ENCODE assay signal across 8 cellular contexts in genomic region chr1:23452011-23452411, GRCh38. TPM values are rescaled to one million over a fixed set of nuclear protein-coding genes. Genes with fewer than 3 reads are reported as not detected.
DNase-seq lines count a peak whose midpoint lies in the region; ATAC-seq and TF ChIP-seq lines count a peak whose summit lies in the region.

No MANE protein-coding gene starts in this region.

- H3K4me3 Mint-ChIP-seq in activated T-cell treated with anti-CD3 and anti-CD28 coated beads, Interleukin-2, amount 50 U/mL, for 72 hours, result no peak overlapping the region
- H3K4me3 Mint-ChIP-seq in endothelial cell (ENCODE audit: unreplicated experiment), result no peak overlapping the region

- H3K36me3 Mint-ChIP-seq in activated T-cell treated with anti-CD3 and anti-CD28 coated beads, Interleukin-2, amount 50 U/mL, for 72 hours (ENCODE audit: insufficient read depth in 2 of 2), result no peaks in the 10 kb centered on the region
- H3K36me3 Mint-ChIP-seq in endothelial cell (ENCODE audit: low read depth, unreplicated experiment), result peaks cover 7% of the 10 kb centered on the region

- H3K4me3 ChIP-seq in NB4 (ENCODE audit: low read depth, low read length) (no peak overlapping the region), lower leg skin (ENCODE audit: low read depth, poor library complexity, severe bottlenecking) (no peak overlapping the region)

- ATAC-seq in activated T-cell treated with anti-CD3 and anti-CD28 coated beads, Interleukin-2, amount 50 U/mL, for 72 hours (replicated peaks in 1 of 2), result peak; percentile 24 to 28
- no peak for ATAC-seq in HG03097 (IDR thresholded peaks at IDR 0.05; ENCODE audit: low FRiP score, unreplicated experiment)

- TF ChIP-seq POLR2A in NB4 (IDR thresholded peaks at IDR 0.05; ENCODE audit: extremely low read depth, insufficient read length), result no peak
- no peak for TF ChIP-seq POLR2A in lower leg skin (IDR thresholded peaks at IDR 0.05)

- intact Hi-C loops in lower leg skin (cut with DNase I; ENCODE audit: low total_unique reads), result no loop called here

- H3K27ac Mint-ChIP-seq in activated T-cell treated with anti-CD3 and anti-CD28 coated beads, Interleukin-2, amount 50 U/mL, for 72 hours, result no peak overlapping the region
- H3K27ac Mint-ChIP-seq in endothelial cell (ENCODE audit: unreplicated experiment), result no peak overlapping the region

- no peaks in the 10 kb centered on the region for H3K27me3 Mint-ChIP-seq in activated T-cell treated with anti-CD3 and anti-CD28 coated beads, Interleukin-2, amount 50 U/mL, for 72 hours (ENCODE audit: low read depth)
- peaks cover 7% of the 10 kb centered on the region for H3K27me3 Mint-ChIP-seq in endothelial cell (ENCODE audit: unreplicated experiment)

- H3K4me1 Mint-ChIP-seq in activated T-cell treated with anti-CD3 and anti-CD28 coated beads, Interleukin-2, amount 50 U/mL, for 72 hours (ENCODE audit: low read depth), result peaks cover 18% of the 10 kb centered on the region
- no peaks in the 10 kb centered on the region for H3K4me1 Mint-ChIP-seq in endothelial cell (ENCODE audit: unreplicated experiment)

- no peaks in the 10 kb centered on the region for H3K9me3 Mint-ChIP-seq in activated T-cell treated with anti-CD3 and anti-CD28 coated beads, Interleukin-2, amount 50 U/mL, for 72 hours
- no peaks in the 10 kb centered on the region for H3K9me3 Mint-ChIP-seq in endothelial cell (ENCODE audit: unreplicated experiment)

- WGBS in lower leg skin, 2 donors, result 5 to 31% methylated on average over 4 to 5 of the region's 5 CpGs

- TF ChIP-seq CTCF in NB4 (IDR thresholded peaks at IDR 0.05; ENCODE audit: low read depth, low read length) (no peak), lower leg skin (IDR thresholded peaks at IDR 0.05) (no peak), endothelial cell (IDR thresholded peaks at IDR 0.05; ENCODE audit: unreplicated experiment) (no peak)

- DNase-seq in COLO668 (lab: John Stamatoyannopoulos, UW; ENCODE audit: unreplicated experiment) (peak; percentile 36), NB4 (ENCODE audit: low read depth) (peak; percentile 71), lower leg skin (ENCODE audit: low spot score in 2 of 2) (peak; percentile 89 to 94), NCI-H1694 (lab: John Stamatoyannopoulos, UW) (no peak), DMS114 treated with DMSO at 0.1 percent for 48 hours (lab: John Stamatoyannopoulos, UW; ENCODE audit: unreplicated experiment) (no peak), endothelial cell (ENCODE audit: low spot score) (no peak)
- DNase-seq in activated T-cell treated with anti-CD3 and anti-CD28 coated beads, Interleukin-2, amount 50 U/mL, for 72 hours, result peak in 1 of 2 donors; percentile 6

RNA-seq across cellular contexts. Expression of gene TCEA3, which starts 27.5 kb away (rescaled TPM):
- total RNA-seq in activated T-cell treated with anti-CD3 and anti-CD28 coated beads, Interleukin-2, amount 50 U/mL, for 72 hours, result 1 to 10 TPM; 4.7 to 6.1 TPM
- total RNA-seq in lower leg skin, result 10 to 100 TPM; 39.5 to 49.1 (median 46.2) TPM
- total RNA-seq in endothelial cell (ENCODE audit: unreplicated experiment), result 9.7 TPM

RNA-seq across cellular contexts. Expression of gene ASAP3, which starts 32.0 kb away (rescaled TPM):
- 1 to 10 TPM in 1 of 2 donors, under 1 TPM in 1; 0.51 to 1.0 TPM for total RNA-seq in activated T-cell treated with anti-CD3 and anti-CD28 coated beads, Interleukin-2, amount 50 U/mL, for 72 hours
- total RNA-seq in lower leg skin (100 to 1,000 TPM; 103 to 114 (median 108) TPM), endothelial cell (ENCODE audit: unreplicated experiment) (36.4 TPM)

Comparison
In these comparisons a context has a peak if more than half of its experiments do, and no peak if none do; other contexts are left out.
1. DNase-seq: peak in COLO668 (single experiment), NB4 (single experiment) and lower leg skin (2 of 2); none in NCI-H1694 (single experiment), DMS114 treated with DMSO at 0.1 percent for 48 hours (single experiment) and endothelial cell (single experiment).
2. RNA of gene ASAP3, which starts 32.0 kb away (total RNA-seq): 103 to 114 TPM in lower leg skin and 36.4 TPM in endothelial cell (single experiment); 0.51 to 1.0 TPM in activated T-cell treated with anti-CD3 and anti-CD28 coated beads, Interleukin-2, amount 50 U/mL, for 72 hours; every median in the first group is over 10 times any median in the second.